In genomic region chr1:157278383-157279156, GRCh38 we compare ENCODE assay signal across 1 cellular context.
A peak's percentile ranks its signal among the peaks of the same experiment; 100 is the strongest.
TF ChIP-seq lines count a peak whose summit lies in the region.

No MANE protein-coding gene starts in this region.

TF ChIP-seq in H1, 55 proteins besides CTCF, POLR2A, EP300 and RAD21 (continued from another document):
- peak; percentile 48 for TF ChIP-seq TAF7 (optimal IDR thresholded peaks at IDR 0.05; ENCODE audit: borderline replicate concordance, low read depth, low read length)
TF ChIP-seq in H1: peak in this region for 1.
